ENCODE assay signal across 20 cellular contexts in genomic region chr14:23610815-23611289, GRCh38. TPM values are rescaled to one million over a fixed set of nuclear protein-coding genes. Genes with fewer than 3 reads are reported as not detected.
DNase-seq lines count a peak whose midpoint lies in the region; ATAC-seq and TF ChIP-seq lines count a peak whose summit lies in the region.
"Had no signal": no experiment of that assay in that cellular context is flagged by ENCODE, and none has a peak within 500 bp of the region (broad histone marks: within the 10 kb centered on the region; RNA-seq: fewer than 3 reads in every experiment).

No MANE protein-coding gene starts in this region.

- no peaks in the 10 kb centered on the region for H3K27me3 ChIP-seq in CD8-positive, alpha-beta memory T cell (ENCODE audit: insufficient read depth, low read length, poor library complexity, severe bottlenecking)
- no peaks in the 10 kb centered on the region for H3K27me3 ChIP-seq in colonic mucosa
- H3K27me3 ChIP-seq in uterus, result no peaks in the 10 kb centered on the region
- H3K27me3 ChIP-seq in psoas muscle (ENCODE audit: insufficient read depth in 3 of 3, low read length in 2 of 3), result peaks cover 0 to 6% (median 0%) of the 10 kb centered on the region in 3 donors

- no peak overlapping the region for H3K4me3 ChIP-seq in CD8-positive, alpha-beta memory T cell (ENCODE audit: low read length)
- H3K4me3 ChIP-seq in colonic mucosa, result no peak overlapping the region
- no peak overlapping the region for H3K4me3 ChIP-seq in uterus
- no peak overlapping the region for H3K4me3 ChIP-seq in psoas muscle
- H3K4me3 ChIP-seq: SK-N-MC had no signal

- no peaks in the 10 kb centered on the region for H3K36me3 ChIP-seq in CD8-positive, alpha-beta memory T cell (ENCODE audit: insufficient read depth, low read length)
- no peaks in the 10 kb centered on the region for H3K36me3 ChIP-seq in colonic mucosa
- no peaks in the 10 kb centered on the region for H3K36me3 ChIP-seq in uterus
- H3K36me3 ChIP-seq in psoas muscle (ENCODE audit: insufficient read depth in 1 of 2, low read depth in 1 of 2), result no peaks in the 10 kb centered on the region

- no peak overlapping the region for H3K9ac ChIP-seq in colonic mucosa (ENCODE audit: low read depth in 2 of 2, low read length in 2 of 2)

- peak overlapping the region; percentile 76 to 98 (median 90) for H3K27ac Mint-ChIP-seq in CD8-positive, alpha-beta memory T cell
- H3K27ac Mint-ChIP-seq in T-cell, result peak overlapping the region; percentile 99 to 100
- H3K27ac Mint-ChIP-seq in natural killer cell treated with Interleukin-12 subunit alpha and Interleukin-12 subunit beta and Interleukin-15 and Interleukin-18, amount 100 ng/mL, for 72 hours, result peak overlapping the region; percentile 92 to 96

- TF ChIP-seq POLR2A in uterus (IDR thresholded peaks at IDR 0.05), result no peak

- peaks cover 28 to 33% (median 28%) of the 10 kb centered on the region in 3 donors for H3K4me1 Mint-ChIP-seq in CD8-positive, alpha-beta memory T cell
- peaks cover 35 to 42% (median 37%) of the 10 kb centered on the region in 3 donors for H3K4me1 Mint-ChIP-seq in T-cell
- peaks cover 33 to 36% of the 10 kb centered on the region in 2 donors for H3K4me1 Mint-ChIP-seq in natural killer cell treated with Interleukin-12 subunit alpha and Interleukin-12 subunit beta and Interleukin-15 and Interleukin-18, amount 100 ng/mL, for 72 hours (ENCODE audit: low read depth in 2 of 2)

- DNase-seq in CD8-positive, alpha-beta memory T cell, result peak in 1 of 5 donors; percentile 13
- DNase-seq in T-cell, result peak in 1 of 34 experiments; percentile 10
- DNase-seq in colonic mucosa, result no peak
- DNase-seq in natural killer cell treated with Interleukin-12 subunit alpha and Interleukin-12 subunit beta and Interleukin-15 and Interleukin-18, amount 100 ng/mL, for 72 hours (ENCODE audit: low spot score), result no peak
- DNase-seq in NOMO-1 treated with dmso at 0.1 percent for 144 hours (lab: John Stamatoyannopoulos, UW; ENCODE audit: unreplicated experiment), result no peak
- no peak for DNase-seq in activated gamma-delta T cell (lab: John Stamatoyannopoulos, UW)
- no peak for DNase-seq in uterus
- no peak for DNase-seq in psoas muscle
- DNase-seq: activated CD4-positive, alpha-beta T cell treated with anti-CD3 and anti-CD28 coated beads, Interleukin-2, amount 50 U/mL, for 4 hours; activated effector memory CD4-positive, alpha-beta T cell treated with Interleukin-2 at 50 U/mL for 16 hours; NCI-H2171; stimulated activated CD4-positive, alpha-beta T cell treated with anti-CD3 and anti-CD28 coated beads, Interleukin-4, amount 100 ng/mL, for 4 hours; stimulated activated CD8-positive, alpha-beta memory T cell treated with anti-CD3 and anti-CD28 coated beads, Interleukin-4, amount 100 ng/mL, for 48 hours had no signal

- H3K27me3 Mint-ChIP-seq in CD8-positive, alpha-beta memory T cell, result peaks cover 5 to 6% of the 10 kb centered on the region in 2 donors
- no peaks in the 10 kb centered on the region for H3K27me3 Mint-ChIP-seq in T-cell
- no peaks in the 10 kb centered on the region for H3K27me3 Mint-ChIP-seq in natural killer cell treated with Interleukin-12 subunit alpha and Interleukin-12 subunit beta and Interleukin-15 and Interleukin-18, amount 100 ng/mL, for 72 hours

- H3K9me3 ChIP-seq in CD8-positive, alpha-beta memory T cell (ENCODE audit: low read length), result no peaks in the 10 kb centered on the region
- H3K9me3 ChIP-seq in colonic mucosa (no peaks in the 10 kb centered on the region), uterus (no peaks in the 10 kb centered on the region), psoas muscle (no peaks in the 10 kb centered on the region)

- H3K9me3 Mint-ChIP-seq in CD8-positive, alpha-beta memory T cell, result peaks cover 0 to 1% (median 0%) of the 10 kb centered on the region in 5 donors
- peaks cover 0 to 5% (median 0%) of the 10 kb centered on the region in 3 donors for H3K9me3 Mint-ChIP-seq in T-cell
- H3K9me3 Mint-ChIP-seq in natural killer cell treated with Interleukin-12 subunit alpha and Interleukin-12 subunit beta and Interleukin-15 and Interleukin-18, amount 100 ng/mL, for 72 hours, result peaks cover 4% of the 10 kb centered on the region

- H3K4me1 ChIP-seq in CD8-positive, alpha-beta memory T cell (ENCODE audit: insufficient read depth, low read length), result peaks cover 29% of the 10 kb centered on the region
- peaks cover 4% of the 10 kb centered on the region for H3K4me1 ChIP-seq in colonic mucosa
- H3K4me1 ChIP-seq in uterus, result no peaks in the 10 kb centered on the region
- H3K4me1 ChIP-seq in psoas muscle, result no peaks in the 10 kb centered on the region

- H3K36me3 Mint-ChIP-seq in CD8-positive, alpha-beta memory T cell, result no peaks in the 10 kb centered on the region
- H3K36me3 Mint-ChIP-seq in T-cell, result no peaks in the 10 kb centered on the region
- peaks cover 5% of the 10 kb centered on the region for H3K36me3 Mint-ChIP-seq in natural killer cell treated with Interleukin-12 subunit alpha and Interleukin-12 subunit beta and Interleukin-15 and Interleukin-18, amount 100 ng/mL, for 72 hours

- H3K4me3 Mint-ChIP-seq in CD8-positive, alpha-beta memory T cell, result peak overlapping the region in 6 of 7 donors; percentile 69 to 89 (median 74)
- H3K4me3 Mint-ChIP-seq in T-cell, result peak overlapping the region in 1 of 3 donors; percentile 68
- H3K4me3 Mint-ChIP-seq in natural killer cell treated with Interleukin-12 subunit alpha and Interleukin-12 subunit beta and Interleukin-15 and Interleukin-18, amount 100 ng/mL, for 72 hours, result no peak overlapping the region

- H3K27ac ChIP-seq in CD8-positive, alpha-beta memory T cell (ENCODE audit: low read depth, low read length), result no peak overlapping the region
- H3K27ac ChIP-seq in colonic mucosa (peak overlapping the region; percentile 58), uterus (no peak overlapping the region), psoas muscle (no peak overlapping the region)
- H3K27ac ChIP-seq: epithelial cell of prostate, SK-N-MC had no signal

- intact Hi-C loops in colonic mucosa (cut with DNase I), result no loop called here
- intact Hi-C loops in uterus (cut with DNase I; ENCODE audit: low total_unique reads), result no loop called here
- intact Hi-C loops in psoas muscle (cut with DNase I), result no loop called here

- ATAC-seq in T-cell (replicated peaks in 1 of 4), result peak; percentile 62 to 72 (median 70)
- no peak for ATAC-seq in natural killer cell treated with Interleukin-12 subunit alpha and Interleukin-12 subunit beta and Interleukin-15 and Interleukin-18, amount 100 ng/mL, for 72 hours
- no peak for ATAC-seq in psoas muscle
- ATAC-seq: Panc1 had no signal

- CTCF ChIA-PET in CD8-positive, alpha-beta memory T cell (lab: Charles Lee), result interaction anchor here (1.2 to 5.8 kb wide), 3 partner anchors 21 to 48 kb away, joined by 3 to 51 read pairs (median 28); no protein-coding TSS in a partner anchor
- CTCF ChIA-PET in T-cell (lab: Charles Lee), result interaction anchor here (0.6 to 3.1 kb wide), 5 partner anchors 10 to 55 kb away, joined by 3 to 16 read pairs (median 6); no protein-coding TSS in a partner anchor

- POLR2A ChIA-PET in CD8-positive, alpha-beta memory T cell (lab: Charles Lee), result interaction anchor here (0.6 kb wide), 1 partner anchor 282 kb away, joined by 4 read pairs; no protein-coding TSS in a partner anchor
- POLR2A ChIA-PET in T-cell (lab: Charles Lee), result no interaction called here

- no peak for TF ChIP-seq CTCF in colonic mucosa (IDR thresholded peaks at IDR 0.05)
- TF ChIP-seq CTCF in uterus (IDR thresholded peaks at IDR 0.05), result no peak
- TF ChIP-seq CTCF in psoas muscle (IDR thresholded peaks at IDR 0.05), result no peak

- 58 to 59% (median 59%) methylated on average over 4 of the region's 4 CpGs for WGBS in psoas muscle, 3 donors

RNA-seq across cellular contexts. Expression of gene DHRS2, which starts 25.3 kb away (rescaled TPM):
- total RNA-seq in CD8-positive, alpha-beta memory T cell, result 1 to 10 TPM; 3.0 to 3.1 TPM
- not detected for polyA plus RNA-seq in CD8-positive, alpha-beta memory T cell
- total RNA-seq in T-cell, result under 1 TPM in 4 of 5 donors, not detected in 1; 0.19 to 0.82 (median 0.52) TPM
- total RNA-seq in colonic mucosa, result 1 to 10 TPM in 1 of 2 donors, under 1 TPM in 1; 0.56 to 2.1 TPM
- total RNA-seq in natural killer cell treated with Interleukin-12 subunit alpha and Interleukin-12 subunit beta and Interleukin-15 and Interleukin-18, amount 100 ng/mL, for 72 hours, result 1 to 10 TPM in 1 of 2 donors, under 1 TPM in 1; 0.57 to 1.5 TPM
- total RNA-seq in uterus, result under 1 TPM in 2 of 4 donors, not detected in 2; 0.28 to 0.37 TPM
- total RNA-seq in psoas muscle, result under 1 TPM in 1 of 4 donors, not detected in 3; 0.21 TPM
- under 1 TPM; 0.04 to 0.55 (median 0.22) TPM for polyA plus RNA-seq in psoas muscle
- total RNA-seq: skeletal muscle tissue, temporal lobe had no signal

RNA-seq across cellular contexts. Expression of gene JPH4, which starts 32.3 kb away (rescaled TPM):
- 1 to 10 TPM; 1.8 TPM for total RNA-seq in CD8-positive, alpha-beta memory T cell
- polyA plus RNA-seq in CD8-positive, alpha-beta memory T cell, result not detected
- under 1 TPM in 2 of 5 donors, not detected in 3; 0.10 to 0.13 TPM for total RNA-seq in T-cell
- under 1 TPM; 0.30 to 0.58 TPM for total RNA-seq in colonic mucosa
- total RNA-seq in natural killer cell treated with Interleukin-12 subunit alpha and Interleukin-12 subunit beta and Interleukin-15 and Interleukin-18, amount 100 ng/mL, for 72 hours, result under 1 TPM in 1 of 2 donors, not detected in 1; 0.07 TPM
- total RNA-seq in uterus, result 10 to 100 TPM in 2 of 4 donors, 1 to 10 TPM in 2; 2.4 to 49.2 (median 19.9) TPM
- total RNA-seq in psoas muscle, result under 1 TPM; 0.05 to 0.62 (median 0.17) TPM
- polyA plus RNA-seq in psoas muscle, result under 1 TPM; 0.01 to 0.13 (median 0.03) TPM
- total RNA-seq: LHCN-M2, myocyte had no signal

RNA-seq across cellular contexts. Expression of gene AP1G2, which starts 43.3 kb away (rescaled TPM):
- total RNA-seq in CD8-positive, alpha-beta memory T cell, result 100 to 1,000 TPM; 152 to 154 TPM
- 80.8 TPM for polyA plus RNA-seq in CD8-positive, alpha-beta memory T cell
- total RNA-seq in T-cell, result 100 to 1,000 TPM; 321 to 526 (median 484) TPM
- 100 to 1,000 TPM; 154 to 214 TPM for total RNA-seq in colonic mucosa
- total RNA-seq in natural killer cell treated with Interleukin-12 subunit alpha and Interleukin-12 subunit beta and Interleukin-15 and Interleukin-18, amount 100 ng/mL, for 72 hours, result 100 to 1,000 TPM; 151 to 229 TPM
- 10 to 100 TPM; 38.9 to 98.8 (median 68.8) TPM for total RNA-seq in uterus
- 10 to 100 TPM in 1 of 4 donors, 1 to 10 TPM in 3; 4.4 to 11.0 (median 6.1) TPM for total RNA-seq in psoas muscle
- polyA plus RNA-seq in psoas muscle, result 1 to 10 TPM; 3.3 to 5.3 (median 4.3) TPM

RNA-seq across cellular contexts. Expression of gene THTPA, which starts 54.8 kb away (rescaled TPM):
- 10 to 100 TPM; 13.4 TPM for total RNA-seq in CD8-positive, alpha-beta memory T cell
- polyA plus RNA-seq in CD8-positive, alpha-beta memory T cell, result 10.7 TPM
- total RNA-seq in T-cell, result 10 to 100 TPM; 13.3 to 26.4 (median 20.5) TPM
- 10 to 100 TPM in 1 of 2 donors, 1 to 10 TPM in 1; 9.0 to 21.0 TPM for total RNA-seq in colonic mucosa
- 10 to 100 TPM; 10.6 to 11.7 TPM for total RNA-seq in natural killer cell treated with Interleukin-12 subunit alpha and Interleukin-12 subunit beta and Interleukin-15 and Interleukin-18, amount 100 ng/mL, for 72 hours
- 10 to 100 TPM in 3 of 4 donors, 1 to 10 TPM in 1; 6.4 to 16.8 (median 15.2) TPM for total RNA-seq in uterus
- total RNA-seq in psoas muscle, result 10 to 100 TPM; 18.5 to 29.9 (median 23.2) TPM
- 10 to 100 TPM; 23.0 to 53.5 (median 26.2) TPM for polyA plus RNA-seq in psoas muscle

RNA-seq across cellular contexts. Expression of gene ZFHX2, which starts 59.3 kb away (rescaled TPM):
- total RNA-seq in CD8-positive, alpha-beta memory T cell, result 1 to 10 TPM; 2.4 to 2.5 TPM
- not detected for polyA plus RNA-seq in CD8-positive, alpha-beta memory T cell
- 1 to 10 TPM in 1 of 5 donors, under 1 TPM in 4; 0.15 to 1.3 (median 0.44) TPM for total RNA-seq in T-cell
- total RNA-seq in colonic mucosa, result 1 to 10 TPM; 1.8 to 2.0 TPM
- 1 to 10 TPM; 2.8 to 4.9 TPM for total RNA-seq in natural killer cell treated with Interleukin-12 subunit alpha and Interleukin-12 subunit beta and Interleukin-15 and Interleukin-18, amount 100 ng/mL, for 72 hours
- 1 to 10 TPM in 1 of 4 donors, under 1 TPM in 1, not detected in 2; 0.35 to 1.7 TPM for total RNA-seq in uterus
- total RNA-seq in psoas muscle, result 1 to 10 TPM in 1 of 4 donors, under 1 TPM in 3; 0.39 to 2.9 (median 0.63) TPM
- under 1 TPM; 0.11 to 0.71 (median 0.69) TPM for polyA plus RNA-seq in psoas muscle
- total RNA-seq: skeletal muscle tissue had no signal

Comparison
In these comparisons a context has a peak if more than half of its experiments do, and no peak if none do; other contexts are left out.
1. ATAC-seq: peak in T-cell (4 of 4); none in natural killer cell treated with Interleukin-12 subunit alpha and Interleukin-12 subunit beta and Interleukin-15 and Interleukin-18, amount 100 ng/mL, for 72 hours (0 of 2) and psoas muscle (0 of 4).
2. Peak in every context shown above with its lines, with median percentiles within 50 percentile points of each other: H3K27ac Mint-ChIP-seq.